In the genomic region with DNA sequence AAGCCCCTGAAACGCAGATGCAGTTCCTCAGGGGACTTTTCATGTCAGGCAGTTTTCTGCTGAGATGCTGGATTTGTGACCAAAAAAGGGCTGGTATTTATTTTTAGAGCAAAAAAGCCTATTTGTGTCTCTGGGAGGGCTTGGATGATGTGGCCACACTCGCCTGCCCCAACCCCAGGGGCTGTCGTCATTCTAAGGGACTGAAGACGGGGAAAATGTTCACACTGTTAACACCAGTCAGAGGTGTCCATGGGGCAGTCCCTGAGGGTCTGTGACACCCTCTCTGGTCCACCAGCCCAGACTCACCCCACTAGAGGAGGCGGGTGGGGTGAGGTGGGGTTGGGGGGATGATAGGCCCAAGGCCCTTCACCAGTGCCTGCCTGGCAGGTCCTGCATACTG, we compare ENCODE assay signal across 13 cellular contexts. TPM values are rescaled to one million over a fixed set of nuclear protein-coding genes. Genes with fewer than 3 reads are reported as not detected.
A peak's percentile ranks its signal among the peaks of the same experiment; 100 is the strongest.
DNase-seq lines count a peak whose midpoint lies in the region; ATAC-seq and TF ChIP-seq lines count a peak whose summit lies in the region.
"Had no signal": no experiment of that assay in that cellular context is flagged by ENCODE, and none has a peak within 500 bp of the region (broad histone marks: within the 10 kb centered on the region; RNA-seq: fewer than 3 reads in every experiment).

No MANE protein-coding gene starts in this region.

- H3K4me1 ChIP-seq in lung (ENCODE audit: control insufficient read depth in 2 of 2, insufficient read depth in 2 of 2, low read length in 2 of 2) (peaks cover 11 to 22% of the 10 kb centered on the region in 2 donors), stomach (peaks cover 60 to 77% (median 67%) of the 10 kb centered on the region in 4 donors)

- in situ Hi-C loops in brain microvascular endothelial cell (cut with HindIII; ENCODE audit: low pct_ligation_motif_present, low sequenced_read_pairs), result no loop called here

- TF ChIP-seq EP300 in stomach (IDR thresholded peaks at IDR 0.05), result no peak

- H3K27ac ChIP-seq in brain microvascular endothelial cell (peak overlapping the region; percentile 100), lung (ENCODE audit: low read depth in 1 of 2, low read length in 1 of 2) (peak overlapping the region; percentile 71 to 85), stomach (peak overlapping the region; percentile 63 to 91 (median 87))

- no peak for ATAC-seq in lung (ENCODE audit: insufficient read depth, low FRiP score)
- ATAC-seq in effector memory CD8-positive, alpha-beta T cell (replicated peaks), result no peak
- no peak for ATAC-seq in HG02870 (IDR thresholded peaks at IDR 0.05; ENCODE audit: unreplicated experiment)

- intact Hi-C loops in stomach (cut with DNase I; ENCODE audit: low total_unique reads), result no loop called here

- peak overlapping the region; percentile 96 for H3K27ac Mint-ChIP-seq in HFFc6
- H3K27ac Mint-ChIP-seq in effector memory CD8-positive, alpha-beta T cell, result no peak overlapping the region

- peaks cover 20% of the 10 kb centered on the region for H3K36me3 Mint-ChIP-seq in HFFc6 (ENCODE audit: low read depth)
- peaks cover 63% of the 10 kb centered on the region for H3K36me3 Mint-ChIP-seq in effector memory CD8-positive, alpha-beta T cell (ENCODE audit: insufficient read depth)

- no peak for DNase-seq in HFFc6
- peak; percentile 48 for DNase-seq in brain microvascular endothelial cell
- DNase-seq in lung (ENCODE audit: low spot score), result no peak
- no peak for DNase-seq in stomach
- no peak for DNase-seq in GDM1 (lab: John Stamatoyannopoulos, UW)
- DNase-seq in MG63, result no peak
- no peak for DNase-seq in effector memory CD8-positive, alpha-beta T cell
- DNase-seq: foreskin fibroblast; H9; KG1; SHP77; stimulated activated CD4-positive, alpha-beta T cell treated with anti-CD3 and anti-CD28 coated beads, Interleukin-15, amount 100 ng/mL, for 24 hours had no signal

- TF ChIP-seq CTCF in HFFc6 (IDR thresholded peaks at IDR 0.05) (no peak), brain microvascular endothelial cell (IDR thresholded peaks at IDR 0.05; ENCODE audit: low read depth, low read length, missing control alignments) (no peak), lung (IDR thresholded peaks at IDR 0.05; ENCODE audit: control extremely low read depth, extremely low read depth) (no peak), stomach (IDR thresholded peaks at IDR 0.05) (no peak)

- WGBS in lung, 2 donors, result 80 to 85% methylated on average over 5 of the region's 5 CpGs
- WGBS in stomach, 5 donors, result 73 to 82% (median 77%) methylated on average over 5 of the region's 5 CpGs

- H3K4me1 Mint-ChIP-seq in HFFc6 (ENCODE audit: low read depth), result peaks cover 67% of the 10 kb centered on the region
- peaks cover 3 to 10% of the 10 kb centered on the region in 2 donors for H3K4me1 Mint-ChIP-seq in effector memory CD8-positive, alpha-beta T cell (ENCODE audit: low read depth in 2 of 2)

- no peak for TF ChIP-seq POLR2A in stomach (IDR thresholded peaks at IDR 0.05)

- H3K4me3 ChIP-seq in brain microvascular endothelial cell (ENCODE audit: low read depth, low read length) (no peak overlapping the region), lung (no peak overlapping the region), stomach (no peak overlapping the region), MG63 (no peak overlapping the region)

- H3K4me3 Mint-ChIP-seq in HFFc6, result no peak overlapping the region
- no peak overlapping the region for H3K4me3 Mint-ChIP-seq in effector memory CD8-positive, alpha-beta T cell
- H3K4me3 Mint-ChIP-seq: H9 had no signal

- no peaks in the 10 kb centered on the region for H3K9me3 ChIP-seq in lung (ENCODE audit: control insufficient read depth in 2 of 2, insufficient read depth in 1 of 2, low read length in 1 of 2)
- H3K9me3 ChIP-seq in stomach, result no peaks in the 10 kb centered on the region
- H3K9me3 ChIP-seq in MG63, result no peaks in the 10 kb centered on the region

- peaks cover 25% of the 10 kb centered on the region for H3K36me3 ChIP-seq in brain microvascular endothelial cell (replicated peaks)
- peaks cover 3 to 74% of the 10 kb centered on the region in 2 donors for H3K36me3 ChIP-seq in lung (ENCODE audit: control insufficient read depth in 2 of 2, insufficient read depth in 2 of 2, low read length in 2 of 2)
- H3K36me3 ChIP-seq in stomach, result peaks cover 46 to 94% (median 88%) of the 10 kb centered on the region in 4 donors
- H3K36me3 ChIP-seq in MG63, result peaks cover 96% of the 10 kb centered on the region

- H3K27me3 ChIP-seq in brain microvascular endothelial cell (replicated peaks) (no peaks in the 10 kb centered on the region), lung (ENCODE audit: control insufficient read depth, insufficient read depth) (no peaks in the 10 kb centered on the region), stomach (no peaks in the 10 kb centered on the region), MG63 (no peaks in the 10 kb centered on the region)

- H3K9me3 Mint-ChIP-seq in HFFc6, result no peaks in the 10 kb centered on the region
- H3K9me3 Mint-ChIP-seq in effector memory CD8-positive, alpha-beta T cell, result no peaks in the 10 kb centered on the region
- H3K9me3 Mint-ChIP-seq: H9 had no signal

- H3K27me3 Mint-ChIP-seq in HFFc6 (ENCODE audit: insufficient read depth), result peaks cover 15% of the 10 kb centered on the region
- no peaks in the 10 kb centered on the region for H3K27me3 Mint-ChIP-seq in effector memory CD8-positive, alpha-beta T cell

RNA-seq across cellular contexts. Expression of a gene that starts 15.9 kb away (rescaled TPM):
- total RNA-seq in HFFc6 (2021; fragmentation: NEBNext Ultra II Directional; extraction: Animal tissue kit (Norgen Biotek cat#: 25700)), result under 1 TPM in 3 of 6 experiments, not detected in 3; 0.13 to 0.37 (median 0.14) TPM
- total RNA-seq in lung (1 to 10 TPM; 1.7 to 2.7 TPM), stomach (1 to 10 TPM in 2 of 5 donors, not detected in 3; 1.1 to 4.2 TPM)
- polyA plus RNA-seq in lung (1 to 10 TPM; 1.1 to 3.0 TPM), stomach (10 to 100 TPM in 1 of 3 donors, under 1 TPM in 1, not detected in 1; 0.31 to 12.8 TPM)
- not detected in 2 replicates for total RNA-seq in MG63 (2014; rRNA removed; shearing (Covaris generic); ENCODE audit: low replicate concordance)

RNA-seq across cellular contexts. Expression of a gene that starts 47.3 kb away (rescaled TPM):
- total RNA-seq in HFFc6 (2021; fragmentation: NEBNext Ultra II Directional; extraction: Animal tissue kit (Norgen Biotek cat#: 25700)), result 10 to 100 TPM in 4 of 6 experiments, 1 to 10 TPM in 2; 3.4 to 18.0 (median 13.1) TPM
- total RNA-seq in lung (10 to 100 TPM; 64.1 to 81.7 TPM), stomach (10 to 100 TPM; 22.5 to 54.5 (median 24.4) TPM)
- polyA plus RNA-seq in lung (10 to 100 TPM; 13.1 to 22.1 TPM), stomach (10 to 100 TPM in 1 of 3 donors, 1 to 10 TPM in 2; 1.2 to 12.6 (median 2.2) TPM)
- total RNA-seq in MG63 (2014; rRNA removed; shearing (Covaris generic); ENCODE audit: low replicate concordance), result 0.44 and 0.56 TPM in 2 replicates
